ENCODE assay signal across 7 cellular contexts in genomic region chr15:21027942-21028341, GRCh38.
DNase-seq lines count a peak whose midpoint lies in the region; ATAC-seq, FAIRE-seq and TF ChIP-seq lines count a peak whose summit lies in the region.
"Not testable (repeated sequence)": the region's sequence is repeated elsewhere in the genome, so short reads cannot be mapped to it uniquely, and the experiment has no call there.

No MANE protein-coding gene starts in this region.

- H3K4me1 Mint-ChIP-seq in stimulated activated effector memory CD8-positive, alpha-beta T cell treated with anti-CD3 and anti-CD28 coated beads, Interleukin-12 subunit alpha, Interleukin-12 subunit beta, amount 100 ng/mL, for 72 hours = not testable (repeated sequence)

- H2BK120ac ChIP-seq in mesendoderm (ENCODE audit: low read depth, low read length) = not testable (repeated sequence)

- H3K4me3 Mint-ChIP-seq in stimulated activated effector memory CD8-positive, alpha-beta T cell treated with anti-CD3 and anti-CD28 coated beads, Interleukin-12 subunit alpha, Interleukin-12 subunit beta, amount 100 ng/mL, for 72 hours = not testable (repeated sequence)

- not testable (repeated sequence) for H3K23ac ChIP-seq in mesendoderm (ENCODE audit: low read length)

- POLR2A ChIA-PET in PC-9 (lab: Charles Lee; ENCODE audit: unreplicated experiment); K562 (lab: Yijun Ruan, JAX): not testable (repeated sequence)

- H3K4me2 ChIP-seq in PC-9; K562 (ENCODE audit: insufficient read depth, low read length); mesendoderm (ENCODE audit: low read length): not testable (repeated sequence)

- WGBS in K562 (ENCODE audit: insufficient coverage, low coverage, missing lambda C conversion rate) = 0% methylated on average over 3 of the region's 9 CpGs
- no CpG with 5 or more reads among the region's 9 CpGs for WGBS in mesendoderm (ENCODE audit: extremely low coverage, insufficient coverage, low lambda C conversion rate)

- H3K9me3 ChIP-seq in PC-9 (ENCODE audit: insufficient read depth, low read depth); K562 (replicated peaks; ENCODE audit: control insufficient read depth, insufficient read depth, low read depth, low read length): not testable (repeated sequence)

- not testable (repeated sequence) for H3K9me1 ChIP-seq in K562 (ENCODE audit: control insufficient read depth, insufficient read depth, low read length)

- not testable (repeated sequence) for H3K9me2 ChIP-seq in PC-9 (ENCODE audit: insufficient read depth)

- H3K4me3 ChIP-seq in PC-9; K562; mesendoderm (ENCODE audit: low read length): not testable (repeated sequence)

- TF ChIP-seq RAD21 in K562 (CRISPR knock-in tag; conservative IDR thresholded peaks at IDR 0.05 in 1 of 2, IDR thresholded peaks at IDR 0.05 in 1 of 2) = not testable (repeated sequence)

- TF ChIP-seq CTCF in PC-9 (conservative IDR thresholded peaks at IDR 0.05) = peak; percentile 32; the same call in 1 of the 2 replicates
- not testable (repeated sequence) for TF ChIP-seq CTCF in K562 (IDR thresholded peaks at IDR 0.05 in 2 of 3, conservative IDR thresholded peaks at IDR 0.05 in 1 of 3; ENCODE audit: insufficient read depth in 2 of 3, low read depth in 1 of 3, low read length in 3 of 3)

- H3K27me3 ChIP-seq in PC-9 (ENCODE audit: insufficient read depth, low read depth); K562 (ENCODE audit: control insufficient read depth in 2 of 2, insufficient read depth in 2 of 2, low read length in 2 of 2); mesendoderm (ENCODE audit: insufficient read depth, low read length, poor library complexity): not testable (repeated sequence)

- not testable (repeated sequence) for H2AFZ ChIP-seq in PC-9; K562 (ENCODE audit: low read depth, low read length)

- CTCF ChIA-PET in PC-9 (lab: Charles Lee); K562 (lab: Yijun Ruan, JAX; ENCODE audit: low intra/inter-chr PET ratio): not testable (repeated sequence)

- H3K4me1 ChIP-seq in PC-9 (replicated peaks; ENCODE audit: insufficient read depth); K562 (replicated peaks in 1 of 2; ENCODE audit: control insufficient read depth in 2 of 2, insufficient read depth in 2 of 2, low read length in 2 of 2); mesendoderm (ENCODE audit: control insufficient read depth, low read depth, low read length): not testable (repeated sequence)

- TF ChIP-seq POLR2A in K562 (conservative IDR thresholded peaks at IDR 0.05) = not testable (repeated sequence)

- H2BK5ac ChIP-seq in mesendoderm (ENCODE audit: low read length) = not testable (repeated sequence)

- H3K36me3 ChIP-seq in PC-9 (ENCODE audit: low read depth); K562 (ENCODE audit: control insufficient read depth, insufficient read depth, low read length); mesendoderm (ENCODE audit: control insufficient read depth, insufficient read depth, low read length): not testable (repeated sequence)

- H3K4ac ChIP-seq in mesendoderm (ENCODE audit: low read depth, low read length) = not testable (repeated sequence)

- H4K8ac ChIP-seq in mesendoderm (ENCODE audit: low read depth, low read length) = not testable (repeated sequence)

- H3K9me3 Mint-ChIP-seq in stimulated activated effector memory CD8-positive, alpha-beta T cell treated with anti-CD3 and anti-CD28 coated beads, Interleukin-12 subunit alpha, Interleukin-12 subunit beta, amount 100 ng/mL, for 72 hours = not testable (repeated sequence)

- BruUV-seq in PC-9 (replicated peaks; lab: Mats Ljungman, UMichigan); K562 (replicated peaks; lab: Mats Ljungman, UMichigan): not testable (repeated sequence)

- not testable (repeated sequence) for H3F3A ChIP-seq in PC-9 (ENCODE audit: insufficient read depth, low read depth)

- H3K27ac Mint-ChIP-seq in stimulated activated effector memory CD8-positive, alpha-beta T cell treated with anti-CD3 and anti-CD28 coated beads, Interleukin-12 subunit alpha, Interleukin-12 subunit beta, amount 100 ng/mL, for 72 hours = not testable (repeated sequence)

- not testable (repeated sequence) for H3K9ac ChIP-seq in K562 (ENCODE audit: insufficient read depth in 1 of 2, low read depth in 2 of 2, low read length in 2 of 2); mesendoderm (ENCODE audit: low read length)

- not testable (repeated sequence) for H2AK5ac ChIP-seq in mesendoderm (ENCODE audit: low read length)

- not testable (repeated sequence) for H4K5ac ChIP-seq in mesendoderm (ENCODE audit: low read length)

- TF ChIP-seq EP300 in K562 (IDR thresholded peaks at IDR 0.05; ENCODE audit: low read length) = not testable (repeated sequence)

- not testable (repeated sequence) for H3K18ac ChIP-seq in mesendoderm (ENCODE audit: low read length)

- in situ Hi-C loops in K562 (cut with MboI) = not testable (repeated sequence)

- H3K27ac ChIP-seq in PC-9; K562 (ENCODE audit: extremely low read depth, low read depth, low read length); mesendoderm (ENCODE audit: low read depth, low read length): not testable (repeated sequence)

- peak; percentile 61 for FAIRE-seq in K562 (lab: Jason Lieb, UNC)

- intact Hi-C loops in PC-9 (cut with micrococcal nuclease; ENCODE audit: unreplicated experiment); K562 (cut with micrococcal nuclease); left ventricle myocardium superior (cut with micrococcal nuclease): not testable (repeated sequence)

- H2BK15ac ChIP-seq in mesendoderm (replicated peaks; ENCODE audit: low read depth) = not testable (repeated sequence)

- not testable (repeated sequence) for H3K79me2 ChIP-seq in PC-9 (ENCODE audit: low read depth); K562 (ENCODE audit: control insufficient read depth, insufficient read depth, low read length); mesendoderm (ENCODE audit: control insufficient read depth, insufficient read depth, low read length)

- peak; percentile 69 for ATAC-seq in GM21723 (IDR thresholded peaks at IDR 0.05; ENCODE audit: unreplicated experiment)
- peak; percentile 89 for ATAC-seq in K562
- peak; percentile 82 for ATAC-seq in left ventricle myocardium superior
- peak; percentile 3 for ATAC-seq in stimulated activated effector memory CD8-positive, alpha-beta T cell treated with anti-CD3 and anti-CD28 coated beads, Interleukin-12 subunit alpha, Interleukin-12 subunit beta, amount 100 ng/mL, for 72 hours

- not testable (repeated sequence) for H3K36me3 Mint-ChIP-seq in stimulated activated effector memory CD8-positive, alpha-beta T cell treated with anti-CD3 and anti-CD28 coated beads, Interleukin-12 subunit alpha, Interleukin-12 subunit beta, amount 100 ng/mL, for 72 hours

- DNase-seq in PC-9; K562 (ENCODE audit: extremely low read depth in 1 of 4, low spot score in 3 of 4); left ventricle myocardium superior: not testable (repeated sequence)
- peak; percentile 3 for DNase-seq in activated CD4-positive, alpha-beta T cell treated with anti-CD3 and anti-CD28 coated beads for 48 hours
- DNase-seq in mesendoderm = peak; percentile 0
- DNase-seq in stimulated activated effector memory CD8-positive, alpha-beta T cell treated with anti-CD3 and anti-CD28 coated beads, Interleukin-12 subunit alpha, Interleukin-12 subunit beta, amount 100 ng/mL, for 72 hours (ENCODE audit: low spot score in 2 of 2) = peak in 1 of 2 donors; percentile 37

- not testable (repeated sequence) for H3K56ac ChIP-seq in mesendoderm (ENCODE audit: low read length)

- H4K20me1 ChIP-seq in PC-9 (ENCODE audit: insufficient read depth); K562 (replicated peaks; ENCODE audit: control insufficient read depth, insufficient read depth, low read length): not testable (repeated sequence)

- not testable (repeated sequence) for H3K79me1 ChIP-seq in mesendoderm (ENCODE audit: low read length)

Comparison
In these comparisons a context has a peak if more than half of its experiments do, and no peak if none do; other contexts are left out.
1. ATAC-seq: peak in every context shown above with its lines; median percentile 89 in K562; 82 in left ventricle myocardium superior; 69 in GM21723; 3 in stimulated activated effector memory CD8-positive, alpha-beta T cell treated with anti-CD3 and anti-CD28 coated beads, Interleukin-12 subunit alpha, Interleukin-12 subunit beta, amount 100 ng/mL, for 72 hours.